Comparison of ENCODE assay signal across 9 cellular contexts in genomic region chr5:126234563-126235195, GRCh38.
DNase-seq lines count a peak whose midpoint lies in the region; ATAC-seq and TF ChIP-seq lines count a peak whose summit lies in the region.
"Had no signal": no experiment of that assay in that cellular context is flagged by ENCODE, and none has a peak within 500 bp of the region (broad histone marks: within the 10 kb centered on the region; RNA-seq: fewer than 3 reads in every experiment).

No MANE protein-coding gene starts in this region.

- in situ Hi-C loops in gastrocnemius medialis (cut with MboI; ENCODE audit: low sequenced_read_pairs in 4 of 4): no loop called here

- H3K56ac ChIP-seq in H9 (ENCODE audit: insufficient read length, low read depth, low read length): no peak overlapping the region

- no peak overlapping the region for H2BK5ac ChIP-seq in H9 (ENCODE audit: insufficient read length, low read length)

- no peaks in the 10 kb centered on the region for H3K27me3 Mint-ChIP-seq in H9 (ENCODE audit: low read depth)
- peaks cover 3% of the 10 kb centered on the region for H3K27me3 Mint-ChIP-seq in type B pancreatic cell

- H3K36me3 ChIP-seq in DND-41 (ENCODE audit: insufficient read depth, low read length) (no peaks in the 10 kb centered on the region), gastrocnemius medialis (no peaks in the 10 kb centered on the region), stomach (no peaks in the 10 kb centered on the region)

- no peaks in the 10 kb centered on the region for H3K23me2 ChIP-seq in H9 (ENCODE audit: insufficient read length, low read depth, low read length, poor library complexity, severe bottlenecking)

- no peak overlapping the region for H3K27ac ChIP-seq in DND-41 (ENCODE audit: low read length)
- no peak overlapping the region for H3K27ac ChIP-seq in H9 (ENCODE audit: insufficient read length, low read depth, low read length)
- no peak overlapping the region for H3K27ac ChIP-seq in gastrocnemius medialis
- H3K27ac ChIP-seq in stomach: no peak overlapping the region

- no peak overlapping the region for H4K5ac ChIP-seq in H9 (ENCODE audit: insufficient read length, low read depth, low read length)

- H4K20me1 ChIP-seq in DND-41 (ENCODE audit: insufficient read depth, low read length): no peaks in the 10 kb centered on the region
- no peaks in the 10 kb centered on the region for H4K20me1 ChIP-seq in H9 (ENCODE audit: control insufficient read depth, insufficient read depth, insufficient read length)

- no peak overlapping the region for H3K27ac Mint-ChIP-seq in H9
- H3K27ac Mint-ChIP-seq in type B pancreatic cell: no peak overlapping the region
- H3K27ac Mint-ChIP-seq: T-helper 1 cell treated with Interleukin-12 subunit alpha and Interleukin-12 subunit beta and Interleukin-4 antibody, amounts not matched to agents 30 μg/mL and 1 μg/mL, for 36 hours had no signal

- no peaks in the 10 kb centered on the region for H3K9me3 ChIP-seq in DND-41 (ENCODE audit: insufficient read depth, low read length, severe bottlenecking)
- no peaks in the 10 kb centered on the region for H3K9me3 ChIP-seq in H9 (ENCODE audit: control insufficient read depth, low read depth, low read length)
- no peaks in the 10 kb centered on the region for H3K9me3 ChIP-seq in gastrocnemius medialis
- H3K9me3 ChIP-seq in stomach: peaks cover 0 to under 1% (median 0%) of the 10 kb centered on the region in 4 donors

- H3K4me1 ChIP-seq in DND-41 (ENCODE audit: insufficient read depth, low read length) (no peaks in the 10 kb centered on the region), H9 (ENCODE audit: insufficient read depth, low read length) (no peaks in the 10 kb centered on the region), gastrocnemius medialis (no peaks in the 10 kb centered on the region), stomach (no peaks in the 10 kb centered on the region)

- H3K4ac ChIP-seq in H9 (ENCODE audit: low read depth, low read length): no peak overlapping the region

- no peak overlapping the region for H3K9ac ChIP-seq in DND-41 (ENCODE audit: low read depth, low read length)
- H3K9ac ChIP-seq in H9 (ENCODE audit: extremely low read depth, insufficient read length, low read length): no peak overlapping the region

- H3K14ac ChIP-seq in H9 (ENCODE audit: insufficient read depth, low read length): no peak overlapping the region

- H4K8ac ChIP-seq in H9 (replicated peaks; ENCODE audit: insufficient read length, low read depth, low read length): no peak overlapping the region

- H2AK5ac ChIP-seq in H9 (ENCODE audit: insufficient read length, low read length): no peak overlapping the region

- no peak for ATAC-seq in DND-41 (ENCODE audit: insufficient read depth, low read depth)
- ATAC-seq in gastrocnemius medialis: no peak

- H3K79me1 ChIP-seq in H9 (ENCODE audit: insufficient read depth, low read depth, low read length, poor library complexity, severe bottlenecking): no peaks in the 10 kb centered on the region

- H3K18ac ChIP-seq in H9 (ENCODE audit: insufficient read length, low read depth, low read length): no peak overlapping the region

- H3K4me2 ChIP-seq in DND-41 (ENCODE audit: insufficient read depth, low read length) (no peak overlapping the region), H9 (ENCODE audit: insufficient read depth, insufficient read length, low read length) (no peak overlapping the region)

- no peak overlapping the region for H3K23ac ChIP-seq in H9 (ENCODE audit: insufficient read length, low read depth, low read length)

- H3K36me3 Mint-ChIP-seq in H9 (ENCODE audit: insufficient read depth in 1 of 3, low read depth in 3 of 3) (no peaks in the 10 kb centered on the region; a peak in 2 of 7 replicates), type B pancreatic cell (peaks cover 6% of the 10 kb centered on the region)

- H3K4me1 Mint-ChIP-seq in H9 (peaks cover 9 to 19% of the 10 kb centered on the region in 2 experiments), type B pancreatic cell (ENCODE audit: unreplicated experiment) (peaks cover 14% of the 10 kb centered on the region)

- H3K4me3 Mint-ChIP-seq in H9: no peak overlapping the region
- H3K4me3 Mint-ChIP-seq in type B pancreatic cell: no peak overlapping the region
- H3K4me3 Mint-ChIP-seq: T-helper 1 cell treated with Interleukin-12 subunit alpha and Interleukin-12 subunit beta and Interleukin-4 antibody, amounts not matched to agents 30 μg/mL and 1 μg/mL, for 36 hours had no signal

- H2BK120ac ChIP-seq in H9 (ENCODE audit: low read depth, low read length, poor library complexity, severe bottlenecking): no peak overlapping the region

- no peak overlapping the region for H4K91ac ChIP-seq in H9 (ENCODE audit: insufficient read length, low read depth, low read length)

- no peak overlapping the region for H2BK20ac ChIP-seq in H9 (ENCODE audit: low read depth, low read length, poor library complexity, severe bottlenecking)

- H2AFZ ChIP-seq in DND-41 (ENCODE audit: low read depth, low read length) (no peak overlapping the region), H9 (ENCODE audit: low read length) (no peak overlapping the region)

- TF ChIP-seq POLR2A in gastrocnemius medialis (IDR thresholded peaks at IDR 0.05) (no peak), stomach (IDR thresholded peaks at IDR 0.05) (no peak)

- H3K4me3 ChIP-seq in DND-41 (ENCODE audit: low read depth in 1 of 2, low read length in 2 of 2) (no peak overlapping the region), gastrocnemius medialis (no peak overlapping the region), stomach (no peak overlapping the region)

- no peak for TF ChIP-seq EP300 in stomach (IDR thresholded peaks at IDR 0.05)

- no peak overlapping the region for H2BK12ac ChIP-seq in H9 (ENCODE audit: insufficient read length, low read depth, low read length)

- H3K27me3 ChIP-seq in DND-41 (ENCODE audit: insufficient read depth, low read length, poor library complexity) (no peaks in the 10 kb centered on the region), H9 (ENCODE audit: insufficient read depth, low read length) (no peaks in the 10 kb centered on the region), gastrocnemius medialis (no peaks in the 10 kb centered on the region), stomach (no peaks in the 10 kb centered on the region)

- no CpG with 5 or more reads among the region's 7 CpGs for WGBS in H9 (ENCODE audit: extremely low coverage, insufficient read length, low lambda C conversion rate)
- WGBS in stomach, 5 donors: 29 to 38% (median 35%) methylated on average over 7 of the region's 7 CpGs

- intact Hi-C loops in gastrocnemius medialis (cut with DNase I; ENCODE audit: low total_unique reads): no loop called here
- intact Hi-C loops in stomach (cut with DNase I; ENCODE audit: low total_unique reads): no loop called here

- peak; percentile 66 for TF ChIP-seq CTCF in DND-41 (IDR thresholded peaks at IDR 0.05; ENCODE audit: borderline replicate concordance, extremely low read depth, low read length, poor library complexity, severe bottlenecking)
- peak; percentile 89 for TF ChIP-seq CTCF in H9 (conservative IDR thresholded peaks at IDR 0.05)
- peak; percentile 79 for TF ChIP-seq CTCF in type B pancreatic cell (conservative IDR thresholded peaks at IDR 0.05)
- TF ChIP-seq CTCF in gastrocnemius medialis (IDR thresholded peaks at IDR 0.05 in 4 of 5, conservative IDR thresholded peaks at IDR 0.05 in 1 of 5): no peak
- peak in 3 of 7 experiments; percentile 27 to 28 (median 28) for TF ChIP-seq CTCF in stomach (IDR thresholded peaks at IDR 0.05)

- no peak overlapping the region for H3T11ph ChIP-seq in H9 (ENCODE audit: low read length)

- H3K79me2 ChIP-seq in DND-41 (ENCODE audit: insufficient read depth, low read length) (no peaks in the 10 kb centered on the region), H9 (ENCODE audit: insufficient read depth, low read length) (no peaks in the 10 kb centered on the region)

- peaks cover 0 to 5% of the 10 kb centered on the region in 2 experiments; a peak in 3 of 5 replicates for H3K9me3 Mint-ChIP-seq in H9
- H3K9me3 Mint-ChIP-seq in type B pancreatic cell: peaks cover 13% of the 10 kb centered on the region
- H3K9me3 Mint-ChIP-seq: T-helper 1 cell treated with Interleukin-12 subunit alpha and Interleukin-12 subunit beta and Interleukin-4 antibody, amounts not matched to agents 30 μg/mL and 1 μg/mL, for 36 hours had no signal

- no peak overlapping the region for H2BK15ac ChIP-seq in H9 (ENCODE audit: low read depth, low read length)

- DNase-seq in DND-41 (no peak), H9 (peak; percentile 53), OCI-M1 (lab: John Stamatoyannopoulos, UW) (peak; percentile 60), fibroblast of peridontal ligament (ENCODE audit: extremely low read depth) (peak; percentile 30), type B pancreatic cell (ENCODE audit: extremely low spot score, unreplicated experiment) (no peak), gastrocnemius medialis (no peak), stomach (no peak)
- no peak for DNase-seq in stimulated activated CD4-positive, alpha-beta T cell treated with anti-CD3 and anti-CD28 coated beads, Interleukin-12 subunit alpha, Interleukin-12 subunit beta, amount 100 ng/mL, for 4 hours

Comparison
In these comparisons a context has a peak if more than half of its experiments do, and no peak if none do; other contexts are left out.
1. DNase-seq: peak in H9 (single experiment), OCI-M1 (single experiment) and fibroblast of peridontal ligament (single experiment); none in DND-41 (single experiment), type B pancreatic cell (single experiment), stimulated activated CD4-positive, alpha-beta T cell treated with anti-CD3 and anti-CD28 coated beads, Interleukin-12 subunit alpha, Interleukin-12 subunit beta, amount 100 ng/mL, for 4 hours (single experiment), gastrocnemius medialis (0 of 2) and stomach (single experiment).
2. CTCF ChIP-seq: peak in DND-41 (single experiment), H9 (single experiment) and type B pancreatic cell (single experiment); none in gastrocnemius medialis (0 of 5).